Comparison of ENCODE assay signal across 8 cellular contexts in genomic region chr17:3557768-3558583, GRCh38. TPM values are rescaled to one million over a fixed set of nuclear protein-coding genes. Genes with fewer than 3 reads are reported as not detected.
DNase-seq lines count a peak whose midpoint lies in the region; ATAC-seq lines count a peak whose summit lies in the region.

Gene TRPV3 (minus strand): TSS chr17:3557812. CDS start chr17:3554850, 2,962 bp downstream.

- peak; percentile 56 for DNase-seq in activated CD4-positive, alpha-beta T cell treated with anti-CD3 and anti-CD28 coated beads, Interleukin-2, amount 50 U/mL, for 1 hour
- peak; percentile 62 for DNase-seq in stimulated activated CD4-positive, alpha-beta T cell treated with anti-CD3 and anti-CD28 coated beads, Interleukin-1b, Interleukin-23, amount 100 ng/mL, for 48 hours
- no peak for DNase-seq in Ammon's horn (ENCODE audit: low spot score)
- DNase-seq in cardiac septum (ENCODE audit: low spot score): no peak
- no peak for DNase-seq in EL

- ATAC-seq in GM18502 (IDR thresholded peaks at IDR 0.05; ENCODE audit: poor library complexity, unreplicated experiment): peak; percentile 49
- ATAC-seq in HG03342 (IDR thresholded peaks at IDR 0.05; ENCODE audit: unreplicated experiment): peak; percentile 40
- peak; percentile 94 for ATAC-seq in esophagus mucosa

- intact Hi-C loops in cardiac septum (cut with DNase I): no loop called here

RNA-seq across cellular contexts. Expression of gene TRPV3, which starts in this region (rescaled TPM):
- total RNA-seq in esophagus mucosa (1.3 TPM), cardiac septum (1.0 TPM)

Comparison
In these comparisons a context has a peak if more than half of its experiments do, and no peak if none do; other contexts are left out.
1. ATAC-seq: peak in every context shown above with its lines; median percentile 94 in esophagus mucosa; 49 in GM18502; 40 in HG03342.
2. DNase-seq: peak in activated CD4-positive, alpha-beta T cell treated with anti-CD3 and anti-CD28 coated beads, Interleukin-2, amount 50 U/mL, for 1 hour (single experiment) and stimulated activated CD4-positive, alpha-beta T cell treated with anti-CD3 and anti-CD28 coated beads, Interleukin-1b, Interleukin-23, amount 100 ng/mL, for 48 hours (single experiment); none in Ammon's horn (single experiment), cardiac septum (single experiment) and EL (single experiment).